In genomic region chr2:158094487-158095092, GRCh38 we compare ENCODE assay signal across 1 cellular context.
A peak's percentile ranks its signal among the peaks of the same experiment; 100 is the strongest.
TF ChIP-seq lines count a peak whose summit lies in the region.

No MANE protein-coding gene starts in this region.

TF ChIP-seq in HepG2, 621 proteins besides CTCF, POLR2A, EP300 and RAD21 (continued from another document and continues in another):
- TF ChIP-seq KIAA2018 (CRISPR knock-in tag; IDR thresholded peaks at IDR 0.05; ENCODE audit: borderline replicate concordance) (no peak), ZNF292 (CRISPR knock-in tag; IDR thresholded peaks at IDR 0.05; ENCODE audit: borderline replicate concordance, low read depth) (peak; percentile 85; the same call in 1 of the 2 replicates), MYNN (CRISPR knock-in tag; IDR thresholded peaks at IDR 0.05; ENCODE audit: low read depth) (no peak), ZNF350 (CRISPR knock-in tag; IDR thresholded peaks at IDR 0.05; ENCODE audit: borderline replicate concordance, low read depth) (peak; percentile 41; the same call in 1 of the 2 replicates), TAF1 (CRISPR knock-in tag; IDR thresholded peaks at IDR 0.05) (no peak), AKNA (CRISPR knock-in tag; IDR thresholded peaks at IDR 0.05; ENCODE audit: borderline replicate concordance) (no peak), SOX5 (CRISPR knock-in tag; IDR thresholded peaks at IDR 0.05; ENCODE audit: borderline replicate concordance) (peak; percentile 15; the same call in 1 of the 2 replicates), HDAC6 (IDR thresholded peaks at IDR 0.05; ENCODE audit: low read depth, low read length) (no peak), STAT6 (CRISPR knock-in tag; IDR thresholded peaks at IDR 0.05; ENCODE audit: borderline replicate concordance) (no peak), PATZ1 (CRISPR knock-in tag; IDR thresholded peaks at IDR 0.05) (no peak), TGIF2 (CRISPR knock-in tag; IDR thresholded peaks at IDR 0.05) (peak; percentile 64; the same call in 1 of the 2 replicates), TOPORS (CRISPR knock-in tag; IDR thresholded peaks at IDR 0.05) (no peak), STAG1 (CRISPR knock-in tag; IDR thresholded peaks at IDR 0.05) (no peak), FOXC1 (CRISPR knock-in tag; IDR thresholded peaks at IDR 0.05; ENCODE audit: borderline replicate concordance) (0 out of 2 replicates have a peak, but pooled peaks have one; percentile 41), ZSCAN5A (CRISPR knock-in tag; IDR thresholded peaks at IDR 0.05; ENCODE audit: borderline replicate concordance) (0 out of 2 replicates have a peak, but pooled peaks have one; percentile 35), BCL6 (CRISPR knock-in tag; IDR thresholded peaks at IDR 0.05) (0 out of 2 replicates have a peak, but pooled peaks have one; percentile 8), SNRNP70 (IDR thresholded peaks at IDR 0.05; ENCODE audit: low read depth, low read length) (no peak), KLF13 (CRISPR knock-in tag; IDR thresholded peaks at IDR 0.05) (no peak), ZFP36 (IDR thresholded peaks at IDR 0.05; ENCODE audit: borderline replicate concordance, low read depth, low read length, partially characterized antibody) (no peak), CBX5 (CRISPR knock-in tag; IDR thresholded peaks at IDR 0.05; ENCODE audit: borderline replicate concordance) (peak; percentile 36; the same call in 1 of the 2 replicates), IRF9 (CRISPR knock-in tag; IDR thresholded peaks at IDR 0.05; ENCODE audit: borderline replicate concordance) (no peak), ZNF646 (CRISPR knock-in tag; IDR thresholded peaks at IDR 0.05) (no peak)
